In the genomic region with DNA sequence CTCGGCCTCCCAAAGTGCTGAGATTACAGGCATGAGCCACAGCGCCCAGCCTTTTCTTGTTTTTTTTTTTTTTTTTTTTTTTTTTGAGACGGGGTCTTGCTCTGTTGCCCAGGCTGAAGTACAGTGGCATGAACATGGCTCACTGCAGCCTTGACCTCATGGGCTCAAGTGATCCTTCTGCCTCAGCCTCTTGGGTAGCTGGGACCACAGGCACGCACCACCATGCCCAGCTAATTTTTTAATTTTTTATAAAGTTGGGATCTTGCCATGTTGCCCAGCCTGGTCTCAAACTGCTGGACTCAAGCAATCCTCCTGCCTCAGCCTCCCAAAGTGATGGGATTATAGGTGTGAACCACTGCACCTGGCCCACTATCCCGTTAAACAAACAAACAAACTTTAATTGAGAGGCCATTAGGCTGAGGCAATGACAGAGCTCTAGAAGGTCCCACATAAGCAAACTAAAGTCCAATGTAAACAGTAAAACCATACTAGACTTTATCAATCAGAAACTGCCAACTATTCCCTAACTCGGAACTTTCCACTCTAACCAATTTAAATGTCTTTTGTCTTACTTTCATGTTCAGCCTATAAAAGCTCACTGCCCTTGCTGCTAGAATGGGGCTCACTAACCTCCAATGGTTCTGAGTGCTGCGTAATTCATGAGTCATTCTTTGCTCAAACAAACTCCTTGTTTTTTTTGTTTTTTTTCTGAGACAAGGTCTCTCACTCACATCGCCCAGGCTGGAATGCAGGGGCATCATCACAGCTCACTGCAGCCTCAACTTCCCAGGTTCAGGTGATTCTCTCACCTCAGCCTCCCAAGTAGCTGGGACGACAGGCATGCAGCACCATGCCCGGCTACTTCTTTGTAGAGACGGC, we compare ENCODE assay signal across 1 cellular context.
TF ChIP-seq lines count a peak whose summit lies in the region.

No MANE protein-coding gene starts in this region.

TF ChIP-seq in K562, 482 proteins besides CTCF, POLR2A, EP300 and RAD21:
- TF ChIP-seq ZNF165 (CRISPR knock-in tag; IDR thresholded peaks at IDR 0.05; ENCODE audit: borderline replicate concordance) (no peak), ZNF121 (CRISPR knock-in tag; conservative IDR thresholded peaks at IDR 0.05) (0 out of 2 replicates have a peak, but pooled peaks have one; percentile 39), FOSL1 (tag; conservative IDR thresholded peaks at IDR 0.05) (peak; percentile 66), FOXA1 (IDR thresholded peaks at IDR 0.05; ENCODE audit: borderline replicate concordance) (no peak)
